Comparison of ENCODE assay signal across 3 cellular contexts in the genomic region with DNA sequence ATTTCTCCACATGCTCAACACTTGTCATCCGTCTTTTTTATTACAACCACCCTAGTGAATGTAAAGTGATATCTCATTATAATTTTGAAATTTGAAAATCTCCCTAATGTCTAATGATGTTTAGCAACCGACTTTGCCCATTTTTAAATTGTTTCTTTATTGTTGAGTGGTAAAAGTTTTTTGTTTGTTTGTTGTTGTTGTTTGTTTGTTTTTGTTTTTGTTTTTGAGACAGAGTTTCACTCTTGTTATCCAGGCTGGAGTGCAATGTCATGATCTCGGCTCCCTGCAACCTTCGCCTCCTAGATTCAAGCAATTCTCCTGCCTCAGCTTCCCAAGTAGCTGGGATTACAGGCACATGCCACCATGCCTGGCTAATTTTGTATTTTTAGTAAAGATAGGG. TPM values are rescaled to one million over a fixed set of nuclear protein-coding genes. Genes with fewer than 3 reads are reported as not detected.
"Had no signal": no experiment of that assay in that cellular context is flagged by ENCODE, and none has a peak within 500 bp of the region (broad histone marks: within the 10 kb centered on the region; RNA-seq: fewer than 3 reads in every experiment).

No MANE protein-coding gene starts in this region.

RNA-seq across cellular contexts. Expression of a gene that starts 53.8 kb away (rescaled TPM):
- total RNA-seq: GM23248, H4, HFFc6 had no signal
- polyA plus RNA-seq: GM23248 had no signal
